In the genomic region with DNA sequence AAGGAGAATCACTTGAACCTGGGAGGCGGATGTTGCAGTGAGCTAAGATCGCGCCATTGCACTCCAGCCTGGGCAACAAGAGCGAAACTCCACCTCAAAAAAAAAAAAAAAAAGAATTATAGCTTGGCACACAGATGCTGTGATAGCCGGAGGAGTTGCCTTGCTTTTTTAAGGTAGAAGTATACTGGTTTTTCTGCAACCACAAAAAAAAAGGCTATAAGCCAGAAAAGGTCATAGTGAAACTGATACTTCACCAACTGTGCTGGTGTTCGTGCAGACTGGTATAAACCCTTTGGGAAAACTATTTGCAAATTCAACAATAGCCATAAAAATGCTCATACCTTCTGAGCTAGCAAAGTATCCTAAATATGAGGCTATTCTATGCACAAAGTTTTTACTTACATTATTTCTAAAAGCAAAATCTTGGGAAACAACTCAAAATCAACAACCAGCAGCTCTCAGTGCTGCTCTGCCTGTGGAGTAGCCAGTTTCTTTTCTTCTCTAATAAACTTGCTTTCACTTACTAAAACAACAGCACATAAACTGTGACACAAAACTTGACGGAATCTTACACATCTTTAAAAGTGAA, we compare ENCODE assay signal across 10 cellular contexts. TPM values are rescaled to one million over a fixed set of nuclear protein-coding genes. Genes with fewer than 3 reads are reported as not detected.
A peak's percentile ranks its signal among the peaks of the same experiment; 100 is the strongest.
DNase-seq lines count a peak whose midpoint lies in the region; ATAC-seq and TF ChIP-seq lines count a peak whose summit lies in the region.
"Had no signal": no experiment of that assay in that cellular context is flagged by ENCODE, and none has a peak within 500 bp of the region (broad histone marks: within the 10 kb centered on the region; RNA-seq: fewer than 3 reads in every experiment).

No MANE protein-coding gene starts in this region.

- no peaks in the 10 kb centered on the region for H3K27me3 ChIP-seq in ovary

- no peaks in the 10 kb centered on the region for H3K9me3 ChIP-seq in ovary

- no peaks in the 10 kb centered on the region for H3K36me3 ChIP-seq in ovary

- peaks cover 8% of the 10 kb centered on the region for H3K4me1 ChIP-seq in ovary (ENCODE audit: insufficient read depth)

- DNase-seq in activated CD4-positive, alpha-beta T cell treated with anti-CD3 and anti-CD28 coated beads, Interleukin-2, amount 10 ng/mL, durations not matched to agents 7 days and 5 days = peak; percentile 45
- DNase-seq in activated CD4-positive, alpha-beta T cell treated with anti-CD3 and anti-CD28 coated beads for 48 hours = no peak
- DNase-seq in activated T-helper 1 cell treated with anti-CD3 and anti-CD28 coated beads, Interleukin-12 subunit alpha, Interleukin-12 subunit beta, Interleukin-2, Interleukin-4 antibody, amounts not matched to agents 30 ng/mL and 10 ng/mL and 1 ng/mL, durations not matched to agents 14 hours and 24 hours and 36 hours (ENCODE audit: low spot score) = peak; percentile 13
- no peak for DNase-seq in foreskin fibroblast
- no peak for DNase-seq in ovary
- DNase-seq in KBM-7 = no peak
- DNase-seq: NCI-H2081 treated with DMSO at 0.1 percent for 48 hours, right cardiac atrium had no signal

- TF ChIP-seq EP300 in ovary (IDR thresholded peaks at IDR 0.05) = no peak

- H3K27me3 Mint-ChIP-seq in activated CD4-positive, alpha-beta T cell treated with anti-CD3 and anti-CD28 coated beads, Interleukin-2, amount 10 ng/mL, durations not matched to agents 7 days and 5 days = no peaks in the 10 kb centered on the region
- H3K27me3 Mint-ChIP-seq in activated T-helper 1 cell treated with anti-CD3 and anti-CD28 coated beads, Interleukin-12 subunit alpha, Interleukin-12 subunit beta, Interleukin-2, Interleukin-4 antibody, amounts not matched to agents 30 ng/mL and 10 ng/mL and 1 ng/mL, durations not matched to agents 14 hours and 24 hours and 36 hours (ENCODE audit: insufficient read depth) = peaks cover 3% of the 10 kb centered on the region
- H3K27me3 Mint-ChIP-seq in stimulated activated memory B cell treated with anti-CD40 and anti-IgM and Interleukin-4, amounts not matched to agents 10 μg/mL and 1 μg/mL and 100 μg/mL, for 72 hours = no peaks in the 10 kb centered on the region

- H3K4me3 Mint-ChIP-seq in activated CD4-positive, alpha-beta T cell treated with anti-CD3 and anti-CD28 coated beads, Interleukin-2, amount 10 ng/mL, durations not matched to agents 7 days and 5 days = peak overlapping the region; percentile 60
- H3K4me3 Mint-ChIP-seq in activated T-helper 1 cell treated with anti-CD3 and anti-CD28 coated beads, Interleukin-12 subunit alpha, Interleukin-12 subunit beta, Interleukin-2, Interleukin-4 antibody, amounts not matched to agents 30 ng/mL and 10 ng/mL and 1 ng/mL, durations not matched to agents 14 hours and 24 hours and 36 hours = peak overlapping the region; percentile 32
- H3K4me3 Mint-ChIP-seq in stimulated activated memory B cell treated with anti-CD40 and anti-IgM and Interleukin-4, amounts not matched to agents 10 μg/mL and 1 μg/mL and 100 μg/mL, for 72 hours = peak overlapping the region; percentile 59

- peaks cover 52% of the 10 kb centered on the region for H3K4me1 Mint-ChIP-seq in activated CD4-positive, alpha-beta T cell treated with anti-CD3 and anti-CD28 coated beads, Interleukin-2, amount 10 ng/mL, durations not matched to agents 7 days and 5 days
- peaks cover 66% of the 10 kb centered on the region for H3K4me1 Mint-ChIP-seq in activated T-helper 1 cell treated with anti-CD3 and anti-CD28 coated beads, Interleukin-12 subunit alpha, Interleukin-12 subunit beta, Interleukin-2, Interleukin-4 antibody, amounts not matched to agents 30 ng/mL and 10 ng/mL and 1 ng/mL, durations not matched to agents 14 hours and 24 hours and 36 hours (ENCODE audit: low read depth)
- H3K4me1 Mint-ChIP-seq in stimulated activated memory B cell treated with anti-CD40 and anti-IgM and Interleukin-4, amounts not matched to agents 10 μg/mL and 1 μg/mL and 100 μg/mL, for 72 hours = peaks cover 63% of the 10 kb centered on the region

- 58 to 66% (median 65%) methylated on average over 7 of the region's 7 CpGs for WGBS in ovary, 3 donors

- H3K4me3 ChIP-seq in foreskin fibroblast (ENCODE audit: low read depth in 1 of 2, low read length in 2 of 2) = no peak overlapping the region
- H3K4me3 ChIP-seq in ovary = no peak overlapping the region

- in situ Hi-C loops in KBM-7 (cut with MboI; ENCODE audit: low pct_unique_long_range_greater_than_20kb, low sequenced_read_pairs) = no loop called here

- no peaks in the 10 kb centered on the region for H3K9me3 Mint-ChIP-seq in activated CD4-positive, alpha-beta T cell treated with anti-CD3 and anti-CD28 coated beads, Interleukin-2, amount 10 ng/mL, durations not matched to agents 7 days and 5 days
- H3K9me3 Mint-ChIP-seq in activated T-helper 1 cell treated with anti-CD3 and anti-CD28 coated beads, Interleukin-12 subunit alpha, Interleukin-12 subunit beta, Interleukin-2, Interleukin-4 antibody, amounts not matched to agents 30 ng/mL and 10 ng/mL and 1 ng/mL, durations not matched to agents 14 hours and 24 hours and 36 hours = no peaks in the 10 kb centered on the region
- H3K9me3 Mint-ChIP-seq in stimulated activated memory B cell treated with anti-CD40 and anti-IgM and Interleukin-4, amounts not matched to agents 10 μg/mL and 1 μg/mL and 100 μg/mL, for 72 hours = no peaks in the 10 kb centered on the region

- H3K36me3 Mint-ChIP-seq in activated CD4-positive, alpha-beta T cell treated with anti-CD3 and anti-CD28 coated beads, Interleukin-2, amount 10 ng/mL, durations not matched to agents 7 days and 5 days (ENCODE audit: low read depth) = peaks cover 10% of the 10 kb centered on the region
- H3K36me3 Mint-ChIP-seq in activated T-helper 1 cell treated with anti-CD3 and anti-CD28 coated beads, Interleukin-12 subunit alpha, Interleukin-12 subunit beta, Interleukin-2, Interleukin-4 antibody, amounts not matched to agents 30 ng/mL and 10 ng/mL and 1 ng/mL, durations not matched to agents 14 hours and 24 hours and 36 hours (ENCODE audit: low read depth) = peaks cover 20% of the 10 kb centered on the region
- H3K36me3 Mint-ChIP-seq in stimulated activated memory B cell treated with anti-CD40 and anti-IgM and Interleukin-4, amounts not matched to agents 10 μg/mL and 1 μg/mL and 100 μg/mL, for 72 hours = peaks cover 12% of the 10 kb centered on the region

- H3K27ac ChIP-seq in ovary = no peak overlapping the region

- TF ChIP-seq POLR2A in ovary (IDR thresholded peaks at IDR 0.05) = no peak

- peak; percentile 64 for ATAC-seq in HG03045 (IDR thresholded peaks at IDR 0.05; ENCODE audit: unreplicated experiment)
- ATAC-seq in stimulated activated memory B cell treated with anti-CD40 and anti-IgM and Interleukin-4, amounts not matched to agents 10 μg/mL and 1 μg/mL and 100 μg/mL, for 72 hours = peak; percentile 88
- ATAC-seq: right cardiac atrium had no signal

- no peak for TF ChIP-seq CTCF in foreskin fibroblast (IDR thresholded peaks at IDR 0.05; ENCODE audit: low read depth, low read length)
- TF ChIP-seq CTCF in ovary (IDR thresholded peaks at IDR 0.05) = no peak

- H3K27ac Mint-ChIP-seq in activated CD4-positive, alpha-beta T cell treated with anti-CD3 and anti-CD28 coated beads, Interleukin-2, amount 10 ng/mL, durations not matched to agents 7 days and 5 days = peak overlapping the region; percentile 89
- peak overlapping the region; percentile 61 for H3K27ac Mint-ChIP-seq in activated T-helper 1 cell treated with anti-CD3 and anti-CD28 coated beads, Interleukin-12 subunit alpha, Interleukin-12 subunit beta, Interleukin-2, Interleukin-4 antibody, amounts not matched to agents 30 ng/mL and 10 ng/mL and 1 ng/mL, durations not matched to agents 14 hours and 24 hours and 36 hours
- H3K27ac Mint-ChIP-seq in stimulated activated memory B cell treated with anti-CD40 and anti-IgM and Interleukin-4, amounts not matched to agents 10 μg/mL and 1 μg/mL and 100 μg/mL, for 72 hours = peak overlapping the region; percentile 94

- intact Hi-C loops in activated T-helper 1 cell treated with anti-CD3 and anti-CD28 coated beads, Interleukin-12 subunit alpha, Interleukin-12 subunit beta, Interleukin-2, Interleukin-4 antibody, amounts not matched to agents 30 ng/mL and 10 ng/mL and 1 ng/mL, durations not matched to agents 14 hours and 24 hours and 36 hours (cut with micrococcal nuclease) = loop anchor here (1.0 to 10.0 kb wide), 10 partner anchors 9 to 445 kb away; partner anchors contain the start of genes SLC9A8 and UBE2V1
- intact Hi-C loops in ovary (cut with DNase I) = no loop called here

- POLR2A ChIA-PET in activated CD4-positive, alpha-beta T cell treated with anti-CD3 and anti-CD28 coated beads, Interleukin-2, amount 10 ng/mL, durations not matched to agents 7 days and 5 days (lab: Charles Lee) = no interaction called here

- CTCF ChIA-PET in activated CD4-positive, alpha-beta T cell treated with anti-CD3 and anti-CD28 coated beads, Interleukin-2, amount 10 ng/mL, durations not matched to agents 7 days and 5 days (lab: Charles Lee) = interaction anchor here (0.6 to 1.8 kb wide), 7 partner anchors 9 to 176 kb away, joined by 3 to 8 read pairs (median 4); no protein-coding TSS in a partner anchor

RNA-seq across cellular contexts. Expression of gene B4GALT5, which starts 44.0 kb away (rescaled TPM):
- total RNA-seq in activated CD4-positive, alpha-beta T cell treated with anti-CD3 and anti-CD28 coated beads, Interleukin-2, amount 10 ng/mL, durations not matched to agents 7 days and 5 days = 10 to 100 TPM; 11.2 to 14.3 TPM
- total RNA-seq in activated T-helper 1 cell treated with anti-CD3 and anti-CD28 coated beads, Interleukin-12 subunit alpha, Interleukin-12 subunit beta, Interleukin-2, Interleukin-4 antibody, amounts not matched to agents 30 ng/mL and 10 ng/mL and 1 ng/mL, durations not matched to agents 14 hours and 24 hours and 36 hours = 38.9 and 39.3 TPM in 2 replicates
- total RNA-seq in ovary = 10 to 100 TPM; 19.0 to 53.6 (median 37.7) TPM
- polyA plus RNA-seq in ovary = 10 to 100 TPM; 22.2 to 50.9 TPM

Comparison
In these comparisons a context has a peak if more than half of its experiments do, and no peak if none do; other contexts are left out.
1. DNase-seq: peak in activated CD4-positive, alpha-beta T cell treated with anti-CD3 and anti-CD28 coated beads, Interleukin-2, amount 10 ng/mL, durations not matched to agents 7 days and 5 days (single experiment) and activated T-helper 1 cell treated with anti-CD3 and anti-CD28 coated beads, Interleukin-12 subunit alpha, Interleukin-12 subunit beta, Interleukin-2, Interleukin-4 antibody, amounts not matched to agents 30 ng/mL and 10 ng/mL and 1 ng/mL, durations not matched to agents 14 hours and 24 hours and 36 hours (single experiment); none in activated CD4-positive, alpha-beta T cell treated with anti-CD3 and anti-CD28 coated beads for 48 hours (single experiment), foreskin fibroblast (0 of 2), ovary (0 of 5) and KBM-7 (single experiment).
2. Peak in every context shown above with its lines, with median percentiles within 50 percentile points of each other: H3K27ac Mint-ChIP-seq and H3K4me3 Mint-ChIP-seq.